8 cellular contexts compared by ENCODE assay signal in genomic region chr5:151223447-151224264, GRCh38. TPM values are rescaled to one million over a fixed set of nuclear protein-coding genes. Genes with fewer than 3 reads are reported as not detected.
DNase-seq lines count a peak whose midpoint lies in the region; ATAC-seq and TF ChIP-seq lines count a peak whose summit lies in the region.

TSS of gene CCDC69 (minus strand) at chr5:151224092. CDS start at chr5:151223970, 122 bp downstream.

- H4K20me1 ChIP-seq in BLaER1 treated with 17β-estradiol and CSF1 and Interleukin-3, amounts not matched to agents 10 nM and 100 nM: peaks cover 18 to 40% (median 24%) of the 10 kb centered on the region in 11 experiments; a peak in 17 of 22 replicates

- TF ChIP-seq CTCF in mesothelial cell of epicardium (IDR thresholded peaks at IDR 0.05; ENCODE audit: unreplicated experiment): no peak

- H3K36me3 ChIP-seq in BLaER1 treated with 17β-estradiol and CSF1 and Interleukin-3, amounts not matched to agents 10 nM and 100 nM: peaks cover 0 to 29% (median 0%) of the 10 kb centered on the region in 11 experiments; a peak in 8 of 22 replicates

- H3K4me1 ChIP-seq in BLaER1 treated with 17β-estradiol and CSF1 and Interleukin-3, amounts not matched to agents 10 nM and 100 nM: peaks cover 72 to 92% (median 83%) of the 10 kb centered on the region in 10 experiments

- H3K9me3 ChIP-seq in BLaER1 treated with 17β-estradiol and CSF1 and Interleukin-3, amounts not matched to agents 10 nM and 100 nM (replicated peaks in 1 of 11): no peaks in the 10 kb centered on the region

- peak within 1 kb of the TSS; percentile 85 to 95 (median 92) for H3K9ac ChIP-seq in BLaER1 treated with 17β-estradiol and CSF1 and Interleukin-3, amounts not matched to agents 10 nM and 100 nM

- H3K4me1 Mint-ChIP-seq in mesothelial cell of epicardium: peaks cover 14% of the 10 kb centered on the region
- H3K4me1 Mint-ChIP-seq in stimulated activated naive CD8-positive, alpha-beta T cell treated with anti-CD3 and anti-CD28 coated beads, Interleukin-15, Interleukin-2, amounts not matched to agents 100 ng/mL and 50 ng/mL, for 24 hours (ENCODE audit: low read depth): peaks cover 61% of the 10 kb centered on the region

- H3K4me2 ChIP-seq in BLaER1 treated with 17β-estradiol and CSF1 and Interleukin-3, amounts not matched to agents 10 nM and 100 nM: peak within 1 kb of the TSS; percentile 86 to 99 (median 97)

- H3K27ac Mint-ChIP-seq in mesothelial cell of epicardium: peak within 1 kb of the TSS; percentile 25
- peak within 1 kb of the TSS; percentile 95 for H3K27ac Mint-ChIP-seq in stimulated activated naive CD8-positive, alpha-beta T cell treated with anti-CD3 and anti-CD28 coated beads, Interleukin-15, Interleukin-2, amounts not matched to agents 100 ng/mL and 50 ng/mL, for 24 hours

- peak within 1 kb of the TSS; percentile 80 to 98 (median 92) for H3K4me3 ChIP-seq in BLaER1 treated with 17β-estradiol and CSF1 and Interleukin-3, amounts not matched to agents 10 nM and 100 nM

- no peaks in the 10 kb centered on the region for H3K36me3 Mint-ChIP-seq in mesothelial cell of epicardium
- H3K36me3 Mint-ChIP-seq in stimulated activated naive CD8-positive, alpha-beta T cell treated with anti-CD3 and anti-CD28 coated beads, Interleukin-15, Interleukin-2, amounts not matched to agents 100 ng/mL and 50 ng/mL, for 24 hours (ENCODE audit: low read depth): peaks cover 21% of the 10 kb centered on the region

- H3K4me3 Mint-ChIP-seq in mesothelial cell of epicardium: peak within 1 kb of the TSS; percentile 77
- H3K4me3 Mint-ChIP-seq in stimulated activated naive CD8-positive, alpha-beta T cell treated with anti-CD3 and anti-CD28 coated beads, Interleukin-15, Interleukin-2, amounts not matched to agents 100 ng/mL and 50 ng/mL, for 24 hours: peak within 1 kb of the TSS; percentile 87

- no peaks in the 10 kb centered on the region for H3K9me3 Mint-ChIP-seq in mesothelial cell of epicardium
- H3K9me3 Mint-ChIP-seq in stimulated activated naive CD8-positive, alpha-beta T cell treated with anti-CD3 and anti-CD28 coated beads, Interleukin-15, Interleukin-2, amounts not matched to agents 100 ng/mL and 50 ng/mL, for 24 hours: no peaks in the 10 kb centered on the region

- no peaks in the 10 kb centered on the region for H3K27me3 Mint-ChIP-seq in mesothelial cell of epicardium (ENCODE audit: low read depth)
- no peaks in the 10 kb centered on the region for H3K27me3 Mint-ChIP-seq in stimulated activated naive CD8-positive, alpha-beta T cell treated with anti-CD3 and anti-CD28 coated beads, Interleukin-15, Interleukin-2, amounts not matched to agents 100 ng/mL and 50 ng/mL, for 24 hours

- no peaks in the 10 kb centered on the region for H3K27me3 ChIP-seq in BLaER1 treated with 17β-estradiol and CSF1 and Interleukin-3, amounts not matched to agents 10 nM and 100 nM

- peak; percentile 75 for ATAC-seq in GM18907 (IDR thresholded peaks at IDR 0.05; ENCODE audit: unreplicated experiment)
- peak; percentile 62 for ATAC-seq in HG03103 (IDR thresholded peaks at IDR 0.05; ENCODE audit: low read depth, unreplicated experiment)

- DNase-seq in NCI-H748 treated with DMSO at 0.1 percent for 48 hours (lab: John Stamatoyannopoulos, UW) (peak; percentile 47), epidermal melanocyte (ENCODE audit: insufficient read length, low spot score) (peak; percentile 58), mesothelial cell of epicardium (ENCODE audit: low spot score in 2 of 2, unreplicated experiment in 2 of 2) (peak; percentile 45 to 72)
- DNase-seq in activated CD8-positive, alpha-beta memory T cell treated with anti-CD3 and anti-CD28 coated beads for 24 hours: peak; percentile 84

- H3K27ac ChIP-seq in BLaER1 treated with 17β-estradiol and CSF1 and Interleukin-3, amounts not matched to agents 10 nM and 100 nM: peak within 1 kb of the TSS; percentile 66 to 95 (median 90)

RNA-seq across cellular contexts. Expression of gene CCDC69, which starts in this region (rescaled TPM):
- 4.7 to 5.5 TPM (median 4.8 TPM) in 3 replicates for total RNA-seq in mesothelial cell of epicardium

Comparison
In these comparisons a context has a peak if more than half of its experiments do, and no peak if none do; other contexts are left out.
1. Peak in every context shown above with its lines: DNase-seq, ATAC-seq, H3K4me3 ChIP-seq and H3K27ac ChIP-seq.